Comparison of ENCODE assay signal across 8 cellular contexts in the genomic region with DNA sequence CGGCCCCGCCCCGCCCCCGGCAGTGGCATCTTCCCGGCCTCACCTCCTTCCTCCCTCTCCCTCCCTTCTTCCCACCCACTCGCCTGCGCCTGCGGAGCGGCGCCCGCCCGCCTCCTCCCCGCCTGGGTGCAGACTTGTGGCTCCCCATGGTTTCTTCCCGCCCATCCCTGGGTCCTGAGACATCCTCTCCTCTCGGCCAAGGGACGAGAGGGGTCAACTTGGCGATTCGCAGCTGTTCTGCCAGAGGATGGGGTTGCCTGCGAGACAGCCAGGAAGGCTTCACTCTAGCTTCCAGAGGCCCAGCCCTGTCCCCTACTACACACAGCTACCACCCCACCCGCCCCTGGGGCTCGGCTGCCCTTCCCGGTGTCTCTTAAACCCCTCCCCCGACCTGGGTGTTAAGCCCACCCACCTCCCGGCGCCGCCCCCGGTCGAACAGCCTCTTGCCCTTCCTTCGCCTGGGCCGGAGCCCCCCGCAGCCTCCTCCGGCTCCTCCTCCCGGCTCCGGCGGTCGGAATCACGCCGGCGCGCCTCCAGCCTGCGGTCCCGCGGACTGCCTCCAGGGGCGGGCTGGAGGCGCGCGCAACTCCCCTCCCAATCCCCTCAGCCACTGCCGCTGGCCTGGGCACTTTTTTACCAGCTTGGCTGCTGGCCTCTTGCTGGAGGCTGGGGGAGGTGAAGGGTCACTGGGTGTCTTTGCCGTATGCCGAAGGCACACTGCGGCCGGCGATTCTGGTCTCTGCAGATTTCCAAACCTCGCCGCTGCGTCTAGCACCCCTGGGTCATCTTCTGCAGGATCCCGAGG. TPM values are rescaled to one million over a fixed set of nuclear protein-coding genes. Genes with fewer than 3 reads are reported as not detected.
DNase-seq lines count a peak whose midpoint lies in the region; ATAC-seq and TF ChIP-seq lines count a peak whose summit lies in the region.

No MANE protein-coding gene starts in this region.

- no peaks in the 10 kb centered on the region for H3K27me3 ChIP-seq in kidney epithelial cell (ENCODE audit: control insufficient read depth, insufficient read depth, low read length)

- H3K36me3 ChIP-seq in kidney epithelial cell (ENCODE audit: control insufficient read depth, insufficient read depth, low read length): no peaks in the 10 kb centered on the region

- peak; percentile 67 for TF ChIP-seq CTCF in kidney epithelial cell (IDR thresholded peaks at IDR 0.05; ENCODE audit: insufficient read depth, low read length, poor library complexity, severe bottlenecking)

- ATAC-seq in GM18511 (IDR thresholded peaks at IDR 0.05; ENCODE audit: unreplicated experiment) (peak; percentile 43), HG03066 (IDR thresholded peaks at IDR 0.05; ENCODE audit: low read depth, unreplicated experiment) (peak; percentile 33)
- peak; percentile 41 to 42 for ATAC-seq in activated CD4-positive, CD25-positive, alpha-beta regulatory T cell treated with anti-CD3 and anti-CD28 coated beads, Interleukin-2, amount 50 U/mL, for 24 hours

- H3K4me3 ChIP-seq in kidney epithelial cell (ENCODE audit: low read depth, low read length): peak overlapping the region; percentile 79

- DNase-seq in A172 (ENCODE audit: low spot score): peak; percentile 87
- DNase-seq in NCI-H2227 (lab: John Stamatoyannopoulos, UW; ENCODE audit: unreplicated experiment): peak; percentile 87
- DNase-seq in cerebellar cortex (ENCODE audit: low spot score): peak; percentile 82
- peak; percentile 54 for DNase-seq in kidney epithelial cell (ENCODE audit: low read depth)
- peak; percentile 86 for DNase-seq in stimulated activated CD4-positive, alpha-beta T cell treated with anti-CD3 and anti-CD28 coated beads, Interleukin-15, amount 100 ng/mL, for 24 hours

RNA-seq across cellular contexts. Expression of a gene that starts 1.9 kb away (rescaled TPM):
- 20.7 and 20.8 TPM in 2 replicates for total RNA-seq in A172 (2014; rRNA removed; shearing (Covaris generic))
- total RNA-seq in kidney epithelial cell: 13.5 and 20.8 TPM in 2 replicates

Comparison
In these comparisons a context has a peak if more than half of its experiments do, and no peak if none do; other contexts are left out.
1. Peak in every context shown above with its lines: DNase-seq, ATAC-seq and H3K4me3 ChIP-seq.